In genomic region chrX:106802063-106802387, GRCh38 we compare ENCODE assay signal across 8 cellular contexts. TPM values are rescaled to one million over a fixed set of nuclear protein-coding genes. Genes with fewer than 3 reads are reported as not detected.
DNase-seq lines count a peak whose midpoint lies in the region; ATAC-seq, FAIRE-seq and TF ChIP-seq lines count a peak whose summit lies in the region.

No MANE protein-coding gene starts in this region.

- H3K9me3 ChIP-seq in adipocyte (ENCODE audit: control insufficient read depth, low read length) (peaks cover 2% of the 10 kb centered on the region), keratinocyte (ENCODE audit: control insufficient read depth, low read depth, low read length) (no peaks in the 10 kb centered on the region), thymus (ENCODE audit: control insufficient read depth) (no peaks in the 10 kb centered on the region)

- H3K4me1 ChIP-seq in adipocyte (ENCODE audit: control insufficient read depth, insufficient read depth, low read length) = no peaks in the 10 kb centered on the region
- peaks cover 2% of the 10 kb centered on the region for H3K4me1 ChIP-seq in keratinocyte (ENCODE audit: control insufficient read depth, extremely low read depth, insufficient read depth, low read length)
- H3K4me1 ChIP-seq in thymus (ENCODE audit: control insufficient read depth, insufficient read depth, low read length) = no peaks in the 10 kb centered on the region

- no peaks in the 10 kb centered on the region for H3K36me3 ChIP-seq in adipocyte (ENCODE audit: control insufficient read depth, insufficient read depth, low read length, severe bottlenecking)
- no peaks in the 10 kb centered on the region for H3K36me3 ChIP-seq in keratinocyte (ENCODE audit: control insufficient read depth in 2 of 2, extremely low read depth in 1 of 2, insufficient read depth in 2 of 2, low read length in 2 of 2)
- no peaks in the 10 kb centered on the region for H3K36me3 ChIP-seq in thymus (ENCODE audit: control insufficient read depth, insufficient read depth)

- dilution Hi-C loops in keratinocyte (cut with MboI; ENCODE audit: extremely low pct_ligation_motif_present, low sequenced_read_pairs) = no loop called here

- peaks cover 34% of the 10 kb centered on the region for H3K27me3 ChIP-seq in adipocyte (replicated peaks; ENCODE audit: control insufficient read depth, insufficient read depth, low read length)
- H3K27me3 ChIP-seq in keratinocyte (ENCODE audit: control insufficient read depth, extremely low read depth, insufficient read depth, low read length) = peaks cover 3% of the 10 kb centered on the region
- no peaks in the 10 kb centered on the region for H3K27me3 ChIP-seq in thymus (ENCODE audit: control insufficient read depth, insufficient read depth)

- peak; percentile 9 for ATAC-seq in HG02678 (IDR thresholded peaks at IDR 0.05; ENCODE audit: unreplicated experiment)

- H3K79me2 ChIP-seq in keratinocyte (ENCODE audit: control insufficient read depth, insufficient read depth, low read length) = no peaks in the 10 kb centered on the region

- 9% methylated on average over 11 of the region's 11 CpGs for WGBS in thymus

- H4K20me1 ChIP-seq in keratinocyte (ENCODE audit: control insufficient read depth, extremely low read depth, insufficient read depth, low read length) = no peaks in the 10 kb centered on the region

- FAIRE-seq in keratinocyte (lab: Jason Lieb, UNC) = no peak

- peak overlapping the region; percentile 87 for H3K4me2 ChIP-seq in keratinocyte (ENCODE audit: control insufficient read depth, extremely low read depth, insufficient read depth, low read depth, low read length)

- TF ChIP-seq CTCF in GM12875 (IDR thresholded peaks at IDR 0.05; ENCODE audit: borderline replicate concordance, insufficient read depth, low read depth, low read length) = no peak
- no peak for TF ChIP-seq CTCF in keratinocyte (optimal IDR thresholded peaks at IDR 0.05 in 1 of 3, IDR thresholded peaks at IDR 0.05 in 1 of 3, conservative IDR thresholded peaks at IDR 0.05 in 1 of 3; ENCODE audit: extremely low read depth in 1 of 3, insufficient read depth in 2 of 3, low read length in 3 of 3)

- peak overlapping the region; percentile 78 for H3K9ac ChIP-seq in adipocyte (ENCODE audit: low read length)
- peak overlapping the region; percentile 66 for H3K9ac ChIP-seq in keratinocyte (ENCODE audit: control insufficient read depth, extremely low read depth, insufficient read depth, low read length)

- peak; percentile 41 for DNase-seq in adipocyte (ENCODE audit: low read depth)
- DNase-seq in keratinocyte (ENCODE audit: low read depth, low spot score) = no peak
- DNase-seq in germinal center (ENCODE audit: low spot score) = no peak
- no peak for DNase-seq in amygdala (lab: John Stamatoyannopoulos, UW)
- no peak for DNase-seq in stimulated activated CD4-positive, alpha-beta T cell treated with anti-CD3 and anti-CD28 coated beads, Interleukin-4, amount 100 ng/mL, for 4 hours

- no peaks in the 10 kb centered on the region for H3K9me1 ChIP-seq in keratinocyte (ENCODE audit: control insufficient read depth, extremely low read depth, insufficient read depth, low read length)

- peak overlapping the region; percentile 82 for H2AFZ ChIP-seq in keratinocyte (ENCODE audit: control insufficient read depth, low read length)

- H3K27ac ChIP-seq in keratinocyte (ENCODE audit: control insufficient read depth, insufficient read depth, low read length) = peak overlapping the region; percentile 52
- no peak overlapping the region for H3K27ac ChIP-seq in thymus (ENCODE audit: low read depth)

- H3K4me3 ChIP-seq in GM12875 (ENCODE audit: low read depth, low read length) (peak overlapping the region; percentile 56), adipocyte (ENCODE audit: low read length) (peak overlapping the region; percentile 91), keratinocyte (ENCODE audit: control insufficient read depth in 2 of 3, extremely low read depth in 1 of 3, insufficient read depth in 2 of 3, low read depth in 1 of 3, low read length in 3 of 3) (peak overlapping the region; percentile 55 to 75 (median 61)), thymus (ENCODE audit: low read length) (peak overlapping the region; percentile 45)

RNA-seq across cellular contexts. Expression of gene TBC1D8B, which starts 0.4 kb away (rescaled TPM):
- polyA plus RNA-seq in keratinocyte (3.3 to 5.4 TPM (median 4.2 TPM) in 3 replicates), thymus (1.9 TPM)
- polyA plus RNA-seq in keratinocyte (2011; ENCODE audit: low read depth) = 2.0 TPM
- 2.0 and 3.7 TPM in 2 replicates for polyA plus RNA-seq in keratinocyte (2011; cell fraction: cytosol; rRNA removed)
- 6.4 and 8.7 TPM in 2 replicates for polyA plus RNA-seq in keratinocyte (2011; cell fraction: nucleus; rRNA removed)
- polyA plus RNA-seq in keratinocyte (2012; ENCODE audit: low replicate concordance) = 2.2 and 3.9 TPM in 2 replicates
- polyA minus RNA-seq in keratinocyte = 1.0 to 7.9 TPM (median 2.1 TPM) in 3 replicates
- polyA minus RNA-seq in keratinocyte (2011; cell fraction: cytosol; rRNA and poly(A)+ RNA removed) = 3.1 TPM
- polyA minus RNA-seq in keratinocyte (2011; cell fraction: nucleus; rRNA and poly(A)+ RNA removed) = 7.0 and 12.7 TPM in 2 replicates
